Comparison of ENCODE assay signal across 8 cellular contexts in genomic region chr1:100721502-100722205, GRCh38. TPM values are rescaled to one million over a fixed set of nuclear protein-coding genes. Genes with fewer than 3 reads are reported as not detected.
DNase-seq lines count a peak whose midpoint lies in the region; ATAC-seq and TF ChIP-seq lines count a peak whose summit lies in the region.

No MANE protein-coding gene starts in this region.

- H3K9me3 ChIP-seq in heart right ventricle (no peaks in the 10 kb centered on the region), skeletal muscle satellite cell (replicated peaks; ENCODE audit: low read length) (no peaks in the 10 kb centered on the region)

- peak overlapping the region in 6 of 10 donors; percentile 6 to 66 (median 55) for H3K27ac ChIP-seq in heart right ventricle

- H3K4me1 ChIP-seq in heart right ventricle (peaks cover 0 to 22% (median 3%) of the 10 kb centered on the region in 9 donors), skeletal muscle satellite cell (ENCODE audit: control insufficient read depth, insufficient read depth, low read length) (peaks cover 21% of the 10 kb centered on the region)

- intact Hi-C loops in heart right ventricle (cut with DNase I): loop anchor here in 2 of 10 donors (10.0 kb wide), 1 partner anchor 143 kb away; no protein-coding TSS in a partner anchor

- H3K4me2 ChIP-seq in skeletal muscle satellite cell (ENCODE audit: low read length): peak overlapping the region; percentile 74

- ATAC-seq in heart right ventricle: peak in 4 of 8 donors; percentile 46 to 57 (median 55)
- ATAC-seq in HG03378 (IDR thresholded peaks at IDR 0.05; ENCODE audit: unreplicated experiment): no peak
- no peak for ATAC-seq in HG03520 (IDR thresholded peaks at IDR 0.05; ENCODE audit: unreplicated experiment)
- no peak for ATAC-seq in GM21825 (IDR thresholded peaks at IDR 0.05; ENCODE audit: unreplicated experiment)

- H3K36me3 ChIP-seq in heart right ventricle (peaks cover 0 to 22% (median 0%) of the 10 kb centered on the region in 9 donors), skeletal muscle satellite cell (ENCODE audit: insufficient read depth, low read length) (no peaks in the 10 kb centered on the region)

- TF ChIP-seq CTCF in heart right ventricle (IDR thresholded peaks at IDR 0.05): no peak

- DNase-seq in GM03348 (ENCODE audit: low spot score): peak; percentile 52
- DNase-seq in amniotic epithelial cell (ENCODE audit: low read depth): peak; percentile 87
- DNase-seq in heart right ventricle: peak in 1 of 2 donors; percentile 17
- no peak for DNase-seq in SW480 (ENCODE audit: low spot score)

- H3K4me3 ChIP-seq in heart right ventricle: peak overlapping the region in 9 of 10 donors; percentile 17 to 52 (median 46)
- peak overlapping the region; percentile 55 for H3K4me3 ChIP-seq in skeletal muscle satellite cell (ENCODE audit: low read length)

- H3K9ac ChIP-seq in skeletal muscle satellite cell (ENCODE audit: low read depth, low read length): peak overlapping the region; percentile 55

- WGBS in heart right ventricle, 2 donors: 24 to 29% methylated on average over 9 of the region's 9 CpGs

- H3K27me3 ChIP-seq in heart right ventricle (no peaks in the 10 kb centered on the region), skeletal muscle satellite cell (ENCODE audit: control insufficient read depth, insufficient read depth, low read length) (no peaks in the 10 kb centered on the region)

RNA-seq across cellular contexts. Expression of gene VCAM1, which starts 2.1 kb away (rescaled TPM):
- 10 to 100 TPM in 1 of 10 donors, 1 to 10 TPM in 9; 2.2 to 38.5 (median 5.8) TPM for total RNA-seq in heart right ventricle
- polyA plus RNA-seq in heart right ventricle: 10 to 100 TPM in 1 of 2 donors, 1 to 10 TPM in 1; 2.8 to 11.7 TPM
- total RNA-seq in skeletal muscle satellite cell (2012; rRNA removed): under 0.01 and 4.6 TPM in 2 replicates
